Comparison of ENCODE assay signal across 32 cellular contexts in genomic region chr5:80439213-80439612, GRCh38.
"Had no signal": no experiment of that assay in that cellular context is flagged by ENCODE, and none has a peak within 500 bp of the region (broad histone marks: within the 10 kb centered on the region; RNA-seq: fewer than 3 reads in every experiment).

No MANE protein-coding gene starts in this region.

- H3K9me3 ChIP-seq: ovary, psoas muscle, spleen, suprapubic skin, testis, tibial artery, transverse colon, upper lobe of right lung, uterus had no signal

- DNase-seq: naive thymus-derived CD8-positive, alpha-beta T cell; nephron progenitor cell; occipital lobe; ovary; posterior cingulate gyrus; psoas muscle; right cardiac atrium; spleen; stimulated activated CD4-positive, alpha-beta T cell treated with anti-CD3 and anti-CD28 coated beads, Interleukin-12 subunit alpha, Interleukin-12 subunit beta, amount 100 ng/mL, for 4 hours; stimulated activated CD4-positive, alpha-beta T cell treated with anti-CD3 and anti-CD28 coated beads, Interleukin-1b, Interleukin-23, amount 100 ng/mL, for 48 hours; stimulated activated CD4-positive, alpha-beta T cell treated with anti-CD3 and anti-CD28 coated beads, Interleukin-4, amount 100 ng/mL, for 1 hour; stimulated activated CD4-positive, alpha-beta T cell treated with anti-CD3 and anti-CD28 coated beads, Interleukin-4, amount 100 ng/mL, for 4 hours; stimulated activated CD8-positive, alpha-beta memory T cell treated with anti-CD3 and anti-CD28 coated beads, Interleukin-4, amount 100 ng/mL, for 48 hours; stimulated activated naive CD4-positive, alpha-beta T cell; stimulated activated naive CD8-positive, alpha-beta T cell treated with anti-CD3 and anti-CD28 coated beads, Interleukin-15, amount 100 ng/mL, for 72 hours; stimulated activated naive CD8-positive, alpha-beta T cell treated with anti-CD3 and anti-CD28 coated beads, Interleukin-15, Interleukin-2, amounts not matched to agents 100 U/mL and 50 U/mL, for 24 hours; substantia nigra; testis; tibial artery; transverse colon; upper lobe of right lung; uterus had no signal

- H3K4me3 ChIP-seq: ovary, psoas muscle, skin epidermis, smooth muscle cell, spleen, suprapubic skin, testis, tibial artery, transverse colon, upper lobe of right lung, uterus had no signal

- H3K9ac ChIP-seq: parathyroid adenoma had no signal

- H3K9me3 Mint-ChIP-seq: naive thymus-derived CD8-positive, alpha-beta T cell; natural killer cell treated with Interleukin-12 subunit alpha and Interleukin-12 subunit beta and Interleukin-15 and Interleukin-18, amount 100 ng/mL, for 72 hours; nephron progenitor cell; neural crest cell; stimulated activated memory B cell treated with anti-CD40 and anti-IgM and Interleukin-4, amounts not matched to agents 10 μg/mL and 1 μg/mL and 100 μg/mL, for 72 hours; type B pancreatic cell had no signal

- H2AFZ ChIP-seq: parathyroid adenoma had no signal

- H3K27me3 ChIP-seq: ovary, spleen, suprapubic skin, testis, tibial artery, transverse colon, upper lobe of right lung, uterus had no signal

- H3K4me2 ChIP-seq: smooth muscle cell had no signal

- H3K36me3 ChIP-seq: ovary, uterus had no signal

- H3K27ac Mint-ChIP-seq: naive thymus-derived CD8-positive, alpha-beta T cell; natural killer cell treated with Interleukin-12 subunit alpha and Interleukin-12 subunit beta and Interleukin-15 and Interleukin-18, amount 100 ng/mL, for 72 hours; nephron progenitor cell; progenitor cell of endocrine pancreas; stimulated activated memory B cell treated with anti-CD40 and anti-IgM and Interleukin-4, amounts not matched to agents 10 μg/mL and 1 μg/mL and 100 μg/mL, for 72 hours; stimulated activated naive CD8-positive, alpha-beta T cell treated with anti-CD3 and anti-CD28 coated beads, Interleukin-15, amount 100 ng/mL, for 72 hours; type B pancreatic cell had no signal

- H3K27ac ChIP-seq: ovary, parathyroid adenoma, psoas muscle, skin epidermis, spleen, suprapubic skin, testis, tibial artery, transverse colon, upper lobe of right lung, uterus had no signal

- H3K79me2 ChIP-seq: parathyroid adenoma had no signal

- ATAC-seq: naive thymus-derived CD8-positive, alpha-beta T cell; natural killer cell treated with Interleukin-12 subunit alpha and Interleukin-12 subunit beta and Interleukin-15 and Interleukin-18, amount 100 ng/mL, for 72 hours; psoas muscle; right cardiac atrium; sciatic nerve; stimulated activated memory B cell treated with anti-CD40 and anti-IgM and Interleukin-4, amounts not matched to agents 10 μg/mL and 1 μg/mL and 100 μg/mL, for 72 hours; stimulated activated naive CD8-positive, alpha-beta T cell treated with anti-CD3 and anti-CD28 coated beads, Interleukin-15, amount 100 ng/mL, for 72 hours; stimulated activated naive CD8-positive, alpha-beta T cell treated with anti-CD3 and anti-CD28 coated beads, Interleukin-15, Interleukin-2, amounts not matched to agents 100 U/mL and 50 U/mL, for 24 hours; upper lobe of right lung had no signal

- H3K4me1 ChIP-seq: parathyroid adenoma, psoas muscle, suprapubic skin, testis, tibial artery, transverse colon, upper lobe of right lung, uterus had no signal
